Comparison of ENCODE assay signal across 15 cellular contexts in the genomic region with DNA sequence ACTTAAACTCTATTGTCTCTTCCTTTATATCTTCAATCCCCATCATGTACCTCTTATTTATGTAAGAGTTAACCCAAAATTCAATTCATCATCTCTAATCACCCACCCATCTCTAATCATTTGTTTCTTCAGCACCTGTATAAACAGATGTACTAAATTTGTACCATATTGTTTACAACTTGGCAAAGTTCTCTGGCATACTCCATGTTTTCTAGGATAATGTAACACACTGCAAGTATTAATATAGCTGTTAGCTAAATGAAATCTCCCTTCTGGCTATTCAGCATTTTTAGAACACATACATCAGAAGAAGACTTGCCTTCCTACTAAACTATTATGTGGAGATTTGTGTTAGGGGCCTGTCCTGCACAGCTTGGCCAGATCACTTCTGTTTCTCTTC.
"Had no signal": no experiment of that assay in that cellular context is flagged by ENCODE, and none has a peak within 500 bp of the region (broad histone marks: within the 10 kb centered on the region; RNA-seq: fewer than 3 reads in every experiment).

No MANE protein-coding gene starts in this region.

- DNase-seq: activated CD4-positive, alpha-beta T cell treated with anti-CD3 and anti-CD28 coated beads, Interleukin-2, amount 50 U/mL, for 4 hours; activated CD8-positive, alpha-beta memory T cell treated with anti-CD3 and anti-CD28 coated beads, Interleukin-2, amount 10 ng/mL, durations not matched to agents 7 days and 5 days; activated gamma-delta T cell; activated T-cell treated with anti-CD3 and anti-CD28 coated beads, Interleukin-2, amount 50 U/mL, for 48 hours; esophagus squamous epithelium; foreskin melanocyte; head of caudate nucleus; ovary; stimulated activated CD4-positive, alpha-beta T cell treated with anti-CD3 and anti-CD28 coated beads, Interleukin-4, amount 100 ng/mL, for 4 hours; stimulated activated naive CD8-positive, alpha-beta T cell treated with anti-CD3 and anti-CD28 coated beads, Interleukin-15, amount 100 ng/mL, for 72 hours; T-helper 2 cell had no signal

- H3K9me3 ChIP-seq: breast epithelium, ovary, thoracic aorta had no signal

- H3K27ac ChIP-seq: esophagus squamous epithelium, thoracic aorta had no signal

- H3K4me3 ChIP-seq: breast epithelium, esophagus squamous epithelium, ovary, thoracic aorta had no signal

- FAIRE-seq: islet of Langerhans had no signal

- H3K27me3 ChIP-seq: breast epithelium, ovary had no signal

- H3K36me3 ChIP-seq: breast epithelium, esophagus squamous epithelium, ovary, thoracic aorta had no signal

- ATAC-seq: activated CD4-positive, CD25-positive, alpha-beta regulatory T cell treated with anti-CD3 and anti-CD28 coated beads, Interleukin-2, amount 50 U/mL, for 24 hours; activated CD8-positive, alpha-beta memory T cell treated with anti-CD3 and anti-CD28 coated beads, Interleukin-2, amount 10 ng/mL, durations not matched to agents 7 days and 5 days; stimulated activated naive CD8-positive, alpha-beta T cell treated with anti-CD3 and anti-CD28 coated beads, Interleukin-15, amount 100 ng/mL, for 72 hours had no signal
